Comparison of ENCODE assay signal across 22 cellular contexts in the genomic region with DNA sequence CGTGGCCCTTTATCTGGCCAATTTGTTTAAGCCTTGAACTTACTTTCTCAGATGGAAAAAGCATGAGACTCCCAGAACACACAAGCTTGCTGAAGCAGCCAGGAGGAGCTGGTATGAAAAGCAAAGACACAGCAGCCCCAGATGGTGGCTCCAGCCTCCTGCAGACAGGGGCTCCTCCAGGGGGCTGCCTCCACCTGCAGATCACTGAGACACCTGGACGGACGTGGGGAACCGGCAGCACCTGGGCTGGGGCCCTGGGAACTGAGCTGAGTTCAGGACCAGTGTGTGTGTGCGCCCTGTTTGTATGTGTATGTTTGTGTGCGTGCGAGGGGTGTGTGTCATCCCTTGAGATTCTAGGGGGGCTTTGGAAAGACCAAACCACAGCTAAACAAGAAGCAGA. TPM values are rescaled to one million over a fixed set of nuclear protein-coding genes. Genes with fewer than 3 reads are reported as not detected.
A peak's percentile ranks its signal among the peaks of the same experiment; 100 is the strongest.
DNase-seq lines count a peak whose midpoint lies in the region; ATAC-seq, FAIRE-seq and TF ChIP-seq lines count a peak whose summit lies in the region.
"Had no signal": no experiment of that assay in that cellular context is flagged by ENCODE, and none has a peak within 500 bp of the region (broad histone marks: within the 10 kb centered on the region; RNA-seq: fewer than 3 reads in every experiment).

No MANE protein-coding gene starts in this region.

- H3K4me1 ChIP-seq in GM23338 (ENCODE audit: insufficient read depth) = no peaks in the 10 kb centered on the region
- H3K4me1 ChIP-seq in Loucy (ENCODE audit: insufficient read depth, low read length, poor library complexity, severe bottlenecking) = peaks cover 5% of the 10 kb centered on the region
- H3K4me1 ChIP-seq in trophoblast cell (ENCODE audit: control insufficient read depth in 1 of 2, insufficient read depth in 2 of 2, low read length in 2 of 2) = no peaks in the 10 kb centered on the region
- peaks cover 0 to 2% of the 10 kb centered on the region in 2 experiments; a peak in 1 of 4 replicates for H3K4me1 ChIP-seq in SK-N-SH (ENCODE audit: control insufficient read depth in 1 of 2, insufficient read depth in 2 of 2, low read depth in 1 of 2, low read length in 1 of 2)
- H3K4me1 ChIP-seq: Peyer's patch had no signal

- H3K36me3 ChIP-seq in GM23338 (ENCODE audit: insufficient read depth) (no peaks in the 10 kb centered on the region), Loucy (ENCODE audit: insufficient read depth, low read length) (no peaks in the 10 kb centered on the region), trophoblast cell (ENCODE audit: control insufficient read depth in 1 of 2, insufficient read depth in 2 of 2, low read length in 2 of 2) (no peaks in the 10 kb centered on the region), SK-N-SH (replicated peaks in 1 of 2; ENCODE audit: control insufficient read depth in 1 of 2, insufficient read depth in 2 of 2, low read length in 1 of 2) (no peaks in the 10 kb centered on the region)
- H3K36me3 ChIP-seq: BLaER1, Peyer's patch had no signal

- no peaks in the 10 kb centered on the region for H3K27me3 ChIP-seq in GM23338 (ENCODE audit: insufficient read depth)
- no peaks in the 10 kb centered on the region for H3K27me3 ChIP-seq in Loucy (ENCODE audit: insufficient read depth, low read length, poor library complexity, severe bottlenecking)
- no peaks in the 10 kb centered on the region for H3K27me3 ChIP-seq in trophoblast cell (ENCODE audit: insufficient read depth, low read length)
- H3K27me3 ChIP-seq in SK-N-SH (ENCODE audit: insufficient read depth) = peaks cover 5% of the 10 kb centered on the region; the same call in 1 of the 2 replicates
- H3K27me3 ChIP-seq: Peyer's patch had no signal

- H3K9ac ChIP-seq in Loucy (ENCODE audit: low read depth, low read length, poor library complexity, severe bottlenecking) (no peak overlapping the region), trophoblast cell (ENCODE audit: low read length) (no peak overlapping the region), SK-N-SH (no peak overlapping the region)
- H3K9ac ChIP-seq: BLaER1, GM23248 had no signal

- H4K12ac ChIP-seq in trophoblast cell (ENCODE audit: low read depth, low read length) = no peak overlapping the region

- H3K4me3 Mint-ChIP-seq in GM23338 = no peak overlapping the region
- H3K4me3 Mint-ChIP-seq: CD4-positive, CD25-positive, alpha-beta regulatory T cell had no signal

- peaks cover 10% of the 10 kb centered on the region; the same call in 2 of the 3 replicates for H3K9me3 Mint-ChIP-seq in GM23338

- peak overlapping the region; percentile 18 for H4K91ac ChIP-seq in trophoblast cell (ENCODE audit: low read depth, low read length)

- H3K27ac Mint-ChIP-seq in GM23338 = no peak overlapping the region
- H3K27ac Mint-ChIP-seq: CD4-positive, CD25-positive, alpha-beta regulatory T cell had no signal

- H3K27me3 Mint-ChIP-seq in GM23338 (ENCODE audit: insufficient read depth, low read depth, poor library complexity) = peaks cover 3% of the 10 kb centered on the region

- H3K27ac ChIP-seq in GM23338 (ENCODE audit: low read depth) (no peak overlapping the region), trophoblast cell (ENCODE audit: low read depth, low read length) (no peak overlapping the region), SK-N-SH (ENCODE audit: low read depth in 2 of 2, low read length in 1 of 2) (no peak overlapping the region)
- H3K27ac ChIP-seq: BLaER1, GM23248, HL-60, Peyer's patch had no signal

- H3K4me1 Mint-ChIP-seq in GM23338 = peaks cover 28% of the 10 kb centered on the region

- H3K4me2 ChIP-seq in GM23338 (no peak overlapping the region), Loucy (ENCODE audit: low read depth, low read length, poor library complexity, severe bottlenecking) (no peak overlapping the region), trophoblast cell (ENCODE audit: low read length) (no peak overlapping the region), SK-N-SH (no peak overlapping the region)
- H3K4me2 ChIP-seq: BLaER1 had no signal

- peaks cover 4% of the 10 kb centered on the region; the same call in 1 of the 3 replicates for H3K36me3 Mint-ChIP-seq in GM23338 (ENCODE audit: low read depth)
- H3K36me3 Mint-ChIP-seq: CD4-positive, CD25-positive, alpha-beta regulatory T cell had no signal

- DNase-seq in GM23338 (ENCODE audit: low spot score) (peak; percentile 34), trophoblast cell (no peak), D721Med (ENCODE audit: insufficient read length, low spot score) (no peak), SK-N-SH (no peak)
- DNase-seq: CD4-positive, CD25-positive, alpha-beta regulatory T cell; DMS53; GM23248; HCEC 1CT; NCI-H1092; NCI-H1417 treated with DMSO at 0.1 percent for 48 hours; NCI-H187 treated with DMSO at 0.1 percent for 48 hours; NCI-H446 treated with DMSO at 0.1 percent for 48 hours; NCI-H526; OCI-M1; Peyer's patch; SHP77 treated with DMSO at 0.1 percent for 48 hours had no signal

- CTCF ChIA-PET in SK-N-SH (lab: Yijun Ruan, JAX) = interaction anchor here (0.6 to 28.7 kb wide), 30 partner anchors 13 to 1680 kb away, joined by 3 to 946 read pairs (median 9); partner anchors contain the start of genes CYS1, HPCAL1, KLF11 and ODC1

- no peak overlapping the region for H3K23ac ChIP-seq in trophoblast cell (ENCODE audit: low read length)

- no peak overlapping the region for H2AK5ac ChIP-seq in trophoblast cell (ENCODE audit: low read length)

- H3K79me1 ChIP-seq in trophoblast cell (ENCODE audit: low read length) = no peaks in the 10 kb centered on the region

- TF ChIP-seq CTCF in GM23338 (conservative IDR thresholded peaks at IDR 0.05; ENCODE audit: low read depth in 2 of 2) = peak in 1 of 2 experiments; percentile 33; a peak in 2 of 4 replicates
- 0 out of 2 replicates have a peak, but pooled peaks have one; percentile 10 for TF ChIP-seq CTCF in Loucy (conservative IDR thresholded peaks at IDR 0.05; ENCODE audit: low read length)
- no peak for TF ChIP-seq CTCF in D721Med (IDR thresholded peaks at IDR 0.05; ENCODE audit: insufficient read depth, missing control alignments)
- no peak for TF ChIP-seq CTCF in SK-N-SH (IDR thresholded peaks at IDR 0.05)

- no peak overlapping the region for H3K18ac ChIP-seq in trophoblast cell (ENCODE audit: low read length)

- no peak for TF ChIP-seq EP300 in SK-N-SH (IDR thresholded peaks at IDR 0.05; ENCODE audit: borderline replicate concordance in 1 of 2, low read depth in 1 of 2, low read length in 1 of 2)

- no peak for FAIRE-seq in D721Med (lab: Jason Lieb, UNC)
- FAIRE-seq: A204.1 had no signal

- H3K14ac ChIP-seq in trophoblast cell (ENCODE audit: low read length) = no peak overlapping the region

- H3K4ac ChIP-seq in trophoblast cell (ENCODE audit: low read depth, low read length) = no peak overlapping the region

- no peak for TF ChIP-seq RAD21 in SK-N-SH (IDR thresholded peaks at IDR 0.05; ENCODE audit: low read length)

- H3K79me2 ChIP-seq in GM23338 (replicated peaks; ENCODE audit: insufficient read depth) = no peaks in the 10 kb centered on the region
- H3K79me2 ChIP-seq in Loucy (ENCODE audit: insufficient read depth, low read length) = no peaks in the 10 kb centered on the region
- H3K79me2 ChIP-seq in trophoblast cell (ENCODE audit: control insufficient read depth, insufficient read depth, low read length, poor library complexity) = no peaks in the 10 kb centered on the region
- H3K79me2 ChIP-seq in SK-N-SH (ENCODE audit: insufficient read depth) = no peaks in the 10 kb centered on the region

- no CpG with 5 or more reads among the region's 7 CpGs for WGBS in trophoblast cell (ENCODE audit: extremely low coverage, insufficient coverage, insufficient read length)
- 94% methylated on average over 7 of the region's 7 CpGs for WGBS in SK-N-SH (ENCODE audit: low lambda C conversion rate)

- H3K9me2 ChIP-seq in GM23338 (ENCODE audit: insufficient read depth) (no peaks in the 10 kb centered on the region), Loucy (replicated peaks; ENCODE audit: low read depth, low read length) (no peaks in the 10 kb centered on the region), SK-N-SH (no peaks in the 10 kb centered on the region)

- H3F3A ChIP-seq in GM23338 (replicated peaks; ENCODE audit: low read depth) (no peaks in the 10 kb centered on the region), Loucy (ENCODE audit: low read depth) (no peaks in the 10 kb centered on the region), SK-N-SH (replicated peaks; ENCODE audit: insufficient read depth) (no peaks in the 10 kb centered on the region)

- H3K9me3 ChIP-seq in Loucy (ENCODE audit: insufficient read depth, low read depth, low read length) = peaks cover 6% of the 10 kb centered on the region; the same call in 1 of the 2 replicates
- H3K9me3 ChIP-seq in trophoblast cell (ENCODE audit: insufficient read depth, low read depth, low read length) = peaks cover 3% of the 10 kb centered on the region
- 0 out of 2 replicates have a peak, but pooled peaks cover 4% of the 10 kb centered on the region for H3K9me3 ChIP-seq in SK-N-SH
- H3K9me3 ChIP-seq: Peyer's patch had no signal

- ATAC-seq in GM23338 = peak; percentile 10; the same call in 2 of the 3 replicates
- ATAC-seq in esophagus mucosa = peak; percentile 20
- no peak for ATAC-seq in GM21576 (IDR thresholded peaks at IDR 0.05; ENCODE audit: unreplicated experiment)

- H2BK5ac ChIP-seq in trophoblast cell (ENCODE audit: low read depth, low read length, poor library complexity) = no peak overlapping the region

- H2AFZ ChIP-seq in GM23338 (no peak overlapping the region), Loucy (ENCODE audit: low read length) (no peak overlapping the region), trophoblast cell (ENCODE audit: insufficient read depth, low read length, poor library complexity) (no peak overlapping the region), SK-N-SH (ENCODE audit: low read depth) (no peak overlapping the region)

- H2BK12ac ChIP-seq in trophoblast cell (ENCODE audit: low read length) = no peak overlapping the region

- POLR2A ChIA-PET in SK-N-SH (lab: Yijun Ruan, JAX) = interaction anchor here (2.1 kb wide), 1 partner anchor 364 kb away, joined by 8 read pairs; no protein-coding TSS in a partner anchor

- no peak overlapping the region for H3K4me3 ChIP-seq in GM23338
- no peak overlapping the region for H3K4me3 ChIP-seq in Loucy (ENCODE audit: low read length, poor library complexity, severe bottlenecking)
- H3K4me3 ChIP-seq in trophoblast cell (ENCODE audit: low read depth, low read length) = no peak overlapping the region
- H3K4me3 ChIP-seq in SK-N-SH (ENCODE audit: low read depth in 2 of 2, low read length in 1 of 2) = no peak overlapping the region
- H3K4me3 ChIP-seq: BLaER1, GM23248, Peyer's patch had no signal

- no peaks in the 10 kb centered on the region for H4K20me1 ChIP-seq in GM23338 (replicated peaks; ENCODE audit: insufficient read depth)
- H4K20me1 ChIP-seq in Loucy (ENCODE audit: insufficient read depth, low read length, poor library complexity, severe bottlenecking) = no peaks in the 10 kb centered on the region
- H4K20me1 ChIP-seq in SK-N-SH (ENCODE audit: insufficient read depth) = no peaks in the 10 kb centered on the region

- H4K8ac ChIP-seq in trophoblast cell (ENCODE audit: low read depth, low read length) = no peak overlapping the region

- H2BK120ac ChIP-seq in trophoblast cell (ENCODE audit: insufficient read depth, low read length, poor library complexity) = no peak overlapping the region

RNA-seq across cellular contexts. Expression of gene CYS1, which starts 8.6 kb away (rescaled TPM):
- 0.04 and 0.31 TPM in 2 replicates for total RNA-seq in GM23338 (2014; rRNA removed; shearing (Covaris generic))
- polyA plus RNA-seq in GM23338 (2016; fragmentation: Nextera tagmentation; extraction: Ambion mirVana) = 0.30 and 0.32 TPM in 2 replicates
- 0.52 TPM for total RNA-seq in esophagus mucosa
- 0.53 and 0.71 TPM in 2 replicates for polyA plus RNA-seq in trophoblast cell (2013)
- 0.62 and 1.2 TPM in 2 replicates for polyA plus RNA-seq in SK-N-SH (2012; rRNA removed)
- polyA plus RNA-seq in SK-N-SH (2012; cell fraction: cytosol; rRNA removed) = 0.58 and 1.1 TPM in 2 replicates
- polyA plus RNA-seq in SK-N-SH (2012; cell fraction: nucleus; rRNA removed) = 0.65 and 0.79 TPM in 2 replicates
- total RNA-seq: CD4-positive, CD25-positive, alpha-beta regulatory T cell had no signal
- polyA plus RNA-seq: CD4-positive, CD25-positive, alpha-beta regulatory T cell had no signal

RNA-seq across cellular contexts. Expression of gene KLF11, which starts 28.2 kb away (rescaled TPM):
- total RNA-seq in GM23338 (2014; rRNA removed; shearing (Covaris generic)) = 5.1 and 5.6 TPM in 2 replicates
- polyA plus RNA-seq in GM23338 (2016; fragmentation: Nextera tagmentation; extraction: Ambion mirVana) (1.4 and 1.6 TPM in 2 replicates), SK-N-SH (2012; rRNA removed) (9.5 TPM in 2 replicates)
- total RNA-seq in esophagus mucosa = 6.1 TPM
- polyA plus RNA-seq in trophoblast cell (2013) = 4.4 and 4.5 TPM in 2 replicates
- 8.3 and 8.8 TPM in 2 replicates for polyA plus RNA-seq in SK-N-SH (2012; cell fraction: cytosol; rRNA removed)
- 9.5 and 11.9 TPM in 2 replicates for polyA plus RNA-seq in SK-N-SH (2012; cell fraction: nucleus; rRNA removed)

RNA-seq across cellular contexts. Expression of gene RRM2, which starts 50.9 kb away (rescaled TPM):
- 118 and 119 TPM in 2 replicates for total RNA-seq in GM23338 (2014; rRNA removed; shearing (Covaris generic))
- polyA plus RNA-seq in GM23338 (2016; fragmentation: Nextera tagmentation; extraction: Ambion mirVana) = 84.3 and 108 TPM in 2 replicates
- 66.4 TPM for total RNA-seq in esophagus mucosa
- 208 and 228 TPM in 2 replicates for polyA plus RNA-seq in trophoblast cell (2013)
- 23.6 and 38.9 TPM in 2 replicates for polyA plus RNA-seq in SK-N-SH (2012; rRNA removed)
- 32.2 and 37.7 TPM in 2 replicates for polyA plus RNA-seq in SK-N-SH (2012; cell fraction: cytosol; rRNA removed)
- 53.0 and 97.8 TPM in 2 replicates for polyA plus RNA-seq in SK-N-SH (2012; cell fraction: nucleus; rRNA removed)
